In the genomic region with DNA sequence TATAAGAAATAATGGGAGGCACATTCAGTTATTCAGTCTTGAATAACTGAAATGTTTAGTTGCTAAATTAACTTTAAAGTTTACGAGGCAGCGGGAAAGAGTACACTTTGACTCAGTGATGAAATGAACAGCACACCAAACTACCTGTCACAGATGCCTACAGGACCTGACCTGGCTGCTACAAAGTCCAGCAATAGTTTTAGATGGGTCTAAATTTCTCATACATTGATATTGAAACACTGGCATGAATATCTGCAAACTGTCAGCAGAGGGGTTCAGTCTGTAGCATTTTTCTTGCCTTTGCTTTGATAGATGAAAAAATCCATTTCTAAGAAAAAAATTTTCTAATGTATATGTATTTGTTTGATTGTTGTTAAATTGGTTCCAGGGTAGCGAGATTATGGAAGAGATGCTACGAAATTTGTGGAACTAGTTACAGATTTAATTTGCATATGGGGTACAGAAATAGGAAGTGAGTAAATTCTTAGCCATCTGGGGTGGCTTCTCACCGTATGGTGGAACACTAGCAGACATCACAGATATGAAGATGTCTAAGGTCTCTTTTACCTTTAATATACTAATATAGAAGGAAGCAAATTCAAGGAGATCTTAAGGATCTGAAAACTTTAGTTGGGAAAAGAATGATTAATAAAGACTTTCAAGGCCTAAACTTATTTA, we compare ENCODE assay signal across 13 cellular contexts. TPM values are rescaled to one million over a fixed set of nuclear protein-coding genes. Genes with fewer than 3 reads are reported as not detected.
DNase-seq lines count a peak whose midpoint lies in the region; ATAC-seq lines count a peak whose summit lies in the region.
"Had no signal": no experiment of that assay in that cellular context is flagged by ENCODE, and none has a peak within 500 bp of the region (broad histone marks: within the 10 kb centered on the region; RNA-seq: fewer than 3 reads in every experiment).

No MANE protein-coding gene starts in this region.

- ATAC-seq in GM18907 (IDR thresholded peaks at IDR 0.05; ENCODE audit: unreplicated experiment) (peak; percentile 89), GM21717 (IDR thresholded peaks at IDR 0.05; ENCODE audit: unreplicated experiment) (peak; percentile 79), HG03378 (IDR thresholded peaks at IDR 0.05; ENCODE audit: unreplicated experiment) (peak; percentile 84), naive B cell (ENCODE audit: low read depth in 2 of 2) (peak; percentile 100)

- DNase-seq in naive B cell (peak; percentile 74), NK-92 (lab: John Stamatoyannopoulos, UW; ENCODE audit: unreplicated experiment) (no peak), NCI-H748 (lab: John Stamatoyannopoulos, UW; ENCODE audit: unreplicated experiment) (no peak), NCI-H82 (lab: John Stamatoyannopoulos, UW) (no peak), islet precursor cell (no peak)
- DNase-seq: esophagus squamous epithelium, kidney, NCI-H2081, stomach had no signal

- peaks cover 7 to 33% (median 11%) of the 10 kb centered on the region in 3 donors for H3K4me1 Mint-ChIP-seq in naive B cell

- peak overlapping the region in 7 of 8 donors; percentile 3 to 68 (median 22) for H3K4me3 Mint-ChIP-seq in naive B cell
- H3K4me3 Mint-ChIP-seq: activated T-helper 1 cell treated with anti-CD3 and anti-CD28 coated beads, Interleukin-12 subunit alpha, Interleukin-12 subunit beta, Interleukin-2, Interleukin-4 antibody, amounts not matched to agents 30 ng/mL and 10 ng/mL and 1 ng/mL, durations not matched to agents 14 hours and 24 hours and 36 hours had no signal

- H3K36me3 Mint-ChIP-seq in naive B cell: peaks cover 0 to 17% of the 10 kb centered on the region in 2 donors

- no peaks in the 10 kb centered on the region for H3K27me3 Mint-ChIP-seq in naive B cell

- no peaks in the 10 kb centered on the region for H3K9me3 Mint-ChIP-seq in naive B cell
- H3K9me3 Mint-ChIP-seq: activated T-helper 1 cell treated with anti-CD3 and anti-CD28 coated beads, Interleukin-12 subunit alpha, Interleukin-12 subunit beta, Interleukin-2, Interleukin-4 antibody, amounts not matched to agents 30 ng/mL and 10 ng/mL and 1 ng/mL, durations not matched to agents 14 hours and 24 hours and 36 hours had no signal

- peak overlapping the region in 5 of 6 donors; percentile 24 to 93 (median 90) for H3K27ac Mint-ChIP-seq in naive B cell
- H3K27ac Mint-ChIP-seq: activated T-helper 1 cell treated with anti-CD3 and anti-CD28 coated beads, Interleukin-12 subunit alpha, Interleukin-12 subunit beta, Interleukin-2, Interleukin-4 antibody, amounts not matched to agents 30 ng/mL and 10 ng/mL and 1 ng/mL, durations not matched to agents 14 hours and 24 hours and 36 hours had no signal

RNA-seq across cellular contexts. Expression of gene GAB2, which starts 20.8 kb away (rescaled TPM):
- 1 to 10 TPM in 4 of 6 donors, under 1 TPM in 2; 0.71 to 4.2 (median 2.2) TPM for polyA plus RNA-seq in naive B cell (ENCODE audit: low read depth in 6 of 6)
